9 cellular contexts compared by ENCODE assay signal in genomic region chr14:102138535-102138934, GRCh38. TPM values are rescaled to one million over a fixed set of nuclear protein-coding genes. Genes with fewer than 3 reads are reported as not detected.
DNase-seq lines count a peak whose midpoint lies in the region; ATAC-seq and TF ChIP-seq lines count a peak whose summit lies in the region.
"Had no signal": no experiment of that assay in that cellular context is flagged by ENCODE, and none has a peak within 500 bp of the region (broad histone marks: within the 10 kb centered on the region; RNA-seq: fewer than 3 reads in every experiment).

No MANE protein-coding gene starts in this region.

- TF ChIP-seq CTCF in AG04449 (IDR thresholded peaks at IDR 0.05; ENCODE audit: insufficient read depth, low read length, missing control alignments) (no peak), HL-60 (IDR thresholded peaks at IDR 0.05; ENCODE audit: insufficient read depth, low read length) (no peak), breast epithelium (IDR thresholded peaks at IDR 0.05) (no peak)

- POLR2A ChIA-PET in AG04449 (lab: Yijun Ruan, JAX): no interaction called here

- H3K36me3 ChIP-seq in breast epithelium (no peaks in the 10 kb centered on the region), muscle layer of colon (ENCODE audit: insufficient read depth, low read length) (no peaks in the 10 kb centered on the region)

- H3K9ac ChIP-seq in muscle layer of colon (ENCODE audit: low read length): peak overlapping the region; percentile 45

- no peaks in the 10 kb centered on the region for H3K27me3 ChIP-seq in HL-60 (ENCODE audit: insufficient read depth, poor library complexity, severe bottlenecking)
- no peaks in the 10 kb centered on the region for H3K27me3 ChIP-seq in breast epithelium
- H3K27me3 ChIP-seq in muscle layer of colon (ENCODE audit: control insufficient read depth in 1 of 2, insufficient read depth in 2 of 2, low read length in 2 of 2): no peaks in the 10 kb centered on the region

- H3K4me3 ChIP-seq in AG04449 (ENCODE audit: low read depth, low read length): peak overlapping the region; percentile 96
- peak overlapping the region; percentile 100 for H3K4me3 ChIP-seq in HL-60 (replicated peaks; ENCODE audit: insufficient read depth, low read length)
- peak overlapping the region; percentile 88 to 94 (median 90) for H3K4me3 ChIP-seq in breast epithelium
- H3K4me3 ChIP-seq in muscle layer of colon (ENCODE audit: low read depth in 1 of 2, low read length in 2 of 2): peak overlapping the region; percentile 84 to 89

- CTCF ChIA-PET in AG04449 (lab: Yijun Ruan, JAX): interaction anchor here (1.0 kb wide), 1 partner anchor 12 kb away, joined by 3 read pairs; no protein-coding TSS in a partner anchor

- H3K27ac ChIP-seq in HL-60 (replicated peaks): no peak overlapping the region
- H3K27ac ChIP-seq in breast epithelium: no peak overlapping the region
- no peak overlapping the region for H3K27ac ChIP-seq in muscle layer of colon (ENCODE audit: low read depth, low read length)

- no peak for ATAC-seq in GM18858 (IDR thresholded peaks at IDR 0.05; ENCODE audit: unreplicated experiment)
- ATAC-seq in HG03280 (IDR thresholded peaks at IDR 0.05; ENCODE audit: unreplicated experiment): no peak

- H3K9me3 ChIP-seq in breast epithelium (no peaks in the 10 kb centered on the region), muscle layer of colon (ENCODE audit: low read length) (no peaks in the 10 kb centered on the region)

- DNase-seq in AG04449 (ENCODE audit: low read depth, low spot score) (no peak), HL-60 (ENCODE audit: low read depth in 1 of 2, low spot score in 1 of 2) (no peak), breast epithelium (ENCODE audit: low spot score in 2 of 2) (no peak), NCI-H1048 (lab: John Stamatoyannopoulos, UW) (no peak)
- DNase-seq in effector CD4-positive, alpha-beta T cell: no peak
- DNase-seq: NCI-H187 treated with DMSO at 0.1 percent for 48 hours had no signal

- intact Hi-C loops in breast epithelium (cut with DNase I; ENCODE audit: low total_unique reads): no loop called here

- H3K4me1 ChIP-seq in breast epithelium (peaks cover 2 to 5% of the 10 kb centered on the region in 2 donors), muscle layer of colon (ENCODE audit: insufficient read depth, low read length) (peaks cover 18% of the 10 kb centered on the region)

- no peak for TF ChIP-seq POLR2A in breast epithelium (IDR thresholded peaks at IDR 0.05)

RNA-seq across cellular contexts. Expression of gene WDR20, which starts 1.2 kb away (rescaled TPM):
- 10 to 100 TPM; 19.5 to 42.0 (median 24.6) TPM for total RNA-seq in breast epithelium

RNA-seq across cellular contexts. Expression of gene HSP90AA1, which starts 51.7 kb away (rescaled TPM):
- 100 to 1,000 TPM; 467 to 860 (median 474) TPM for total RNA-seq in breast epithelium
